Comparison of ENCODE assay signal across 17 cellular contexts in the genomic region with DNA sequence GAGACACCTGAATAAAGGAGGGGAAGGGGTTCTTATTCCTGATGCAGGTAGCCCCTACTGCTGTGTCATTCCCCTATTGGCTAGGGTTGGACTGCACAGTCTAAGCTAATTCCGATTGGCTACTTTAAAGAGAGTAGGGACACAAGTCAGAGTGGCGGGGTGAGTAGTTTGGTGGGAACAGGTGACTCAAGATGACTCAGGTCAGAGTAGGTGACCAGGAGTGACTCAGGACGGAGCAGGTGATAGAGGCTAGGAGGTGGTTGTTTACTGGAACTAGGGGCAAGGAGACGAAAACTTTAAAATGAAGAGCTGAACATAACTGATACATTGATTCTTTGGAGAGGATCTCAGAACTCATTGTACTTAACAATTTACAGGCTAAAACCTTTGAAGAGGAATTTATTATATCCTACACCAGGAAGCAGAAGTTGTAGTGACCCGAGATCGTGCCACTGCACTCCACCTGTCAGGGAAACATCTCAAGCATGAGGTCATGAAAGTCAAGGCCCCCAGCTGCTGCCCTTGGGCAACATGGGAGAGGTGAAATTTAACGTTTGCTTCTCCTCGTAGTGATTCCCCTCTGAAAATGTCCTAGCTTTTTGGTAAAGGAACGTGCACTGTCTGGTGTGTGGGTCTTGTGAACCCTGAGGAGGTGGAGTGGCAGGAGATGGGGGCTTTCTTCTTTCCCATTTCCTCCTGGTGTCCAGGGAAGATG. TPM values are rescaled to one million over a fixed set of nuclear protein-coding genes. Genes with fewer than 3 reads are reported as not detected.
DNase-seq lines count a peak whose midpoint lies in the region; FAIRE-seq and TF ChIP-seq lines count a peak whose summit lies in the region.
"Had no signal": no experiment of that assay in that cellular context is flagged by ENCODE, and none has a peak within 500 bp of the region (broad histone marks: within the 10 kb centered on the region; RNA-seq: fewer than 3 reads in every experiment).

No MANE protein-coding gene starts in this region.

- TF ChIP-seq CTCF in epithelial cell of esophagus (IDR thresholded peaks at IDR 0.05; ENCODE audit: insufficient read depth, low read depth, low read length, missing control alignments): no peak
- TF ChIP-seq CTCF in kidney (IDR thresholded peaks at IDR 0.05; ENCODE audit: borderline replicate concordance, extremely low read depth, insufficient read depth): no peak
- TF ChIP-seq CTCF in MCF 10A (IDR thresholded peaks at IDR 0.05; ENCODE audit: unreplicated experiment): no peak
- TF ChIP-seq CTCF in breast epithelium (IDR thresholded peaks at IDR 0.05): no peak

- H3K23ac ChIP-seq in trophoblast cell (ENCODE audit: low read length): no peak overlapping the region

- H3K4me1 Mint-ChIP-seq in MCF 10A (ENCODE audit: insufficient read depth, unreplicated experiment): no peaks in the 10 kb centered on the region

- H3K18ac ChIP-seq in trophoblast cell (ENCODE audit: low read length): no peak overlapping the region

- intact Hi-C loops in kidney (cut with DNase I): no loop called here
- intact Hi-C loops in MCF 10A (cut with micrococcal nuclease): no loop called here
- intact Hi-C loops in breast epithelium (cut with DNase I; ENCODE audit: low total_unique reads): no loop called here

- H3K27me3 Mint-ChIP-seq in MCF 10A (ENCODE audit: insufficient read depth, unreplicated experiment): no peaks in the 10 kb centered on the region

- H3K36me3 ChIP-seq in trophoblast cell (ENCODE audit: control insufficient read depth in 1 of 2, insufficient read depth in 2 of 2, low read length in 2 of 2) (no peaks in the 10 kb centered on the region), kidney (ENCODE audit: control insufficient read depth in 1 of 2, insufficient read depth in 2 of 2, low read length in 2 of 2) (no peaks in the 10 kb centered on the region), breast epithelium (no peaks in the 10 kb centered on the region)

- no peak overlapping the region for H2AFZ ChIP-seq in trophoblast cell (ENCODE audit: insufficient read depth, low read length, poor library complexity)

- H3K4me1 ChIP-seq in trophoblast cell (ENCODE audit: control insufficient read depth in 1 of 2, insufficient read depth in 2 of 2, low read length in 2 of 2) (peaks cover 2 to 6% of the 10 kb centered on the region in 2 experiments), kidney (ENCODE audit: control insufficient read depth in 1 of 2, insufficient read depth in 1 of 2, low read depth in 1 of 2, low read length in 2 of 2) (peaks cover 0 to 2% of the 10 kb centered on the region in 2 donors), breast epithelium (no peaks in the 10 kb centered on the region)

- H3K36me3 Mint-ChIP-seq in MCF 10A (ENCODE audit: insufficient read depth, unreplicated experiment): peaks cover 8% of the 10 kb centered on the region

- peaks cover 10% of the 10 kb centered on the region for H3K27me3 ChIP-seq in trophoblast cell (ENCODE audit: insufficient read depth, low read length)
- no peaks in the 10 kb centered on the region for H3K27me3 ChIP-seq in breast epithelium
- H3K27me3 ChIP-seq: BLaER1 treated with 17β-estradiol and CSF1 and Interleukin-3, amounts not matched to agents 10 nM and 100 nM had no signal

- H3K4me3 ChIP-seq in epithelial cell of esophagus (ENCODE audit: low read length) (no peak overlapping the region), trophoblast cell (ENCODE audit: low read depth, low read length) (no peak overlapping the region), kidney (ENCODE audit: low read length in 2 of 2) (no peak overlapping the region), breast epithelium (no peak overlapping the region)
- H3K4me3 ChIP-seq: BLaER1 treated with 17β-estradiol and CSF1 and Interleukin-3, amounts not matched to agents 10 nM and 100 nM had no signal

- H2BK120ac ChIP-seq in trophoblast cell (ENCODE audit: insufficient read depth, low read length, poor library complexity): no peak overlapping the region

- no peak overlapping the region for H4K91ac ChIP-seq in trophoblast cell (ENCODE audit: low read depth, low read length)

- H3K9me3 ChIP-seq in trophoblast cell (ENCODE audit: insufficient read depth, low read depth, low read length) (peaks cover 12% of the 10 kb centered on the region), kidney (ENCODE audit: control insufficient read depth in 1 of 2, low read length in 2 of 2) (no peaks in the 10 kb centered on the region), breast epithelium (no peaks in the 10 kb centered on the region)

- H4K12ac ChIP-seq in trophoblast cell (ENCODE audit: low read depth, low read length): no peak overlapping the region

- H2BK5ac ChIP-seq in trophoblast cell (ENCODE audit: low read depth, low read length, poor library complexity): no peak overlapping the region

- POLR2A ChIA-PET in MCF 10A (lab: Yijun Ruan, JAX): no interaction called here

- FAIRE-seq in kidney (lab: Jason Lieb, UNC): no peak

- H3K4ac ChIP-seq in trophoblast cell (ENCODE audit: low read depth, low read length): no peak overlapping the region

- no peak overlapping the region for H2AK5ac ChIP-seq in trophoblast cell (ENCODE audit: low read length)

- no CpG with 5 or more reads among the region's 9 CpGs for WGBS in trophoblast cell (ENCODE audit: extremely low coverage, insufficient coverage, insufficient read length)

- no peak overlapping the region for H3K4me2 ChIP-seq in trophoblast cell (ENCODE audit: low read length)
- H3K4me2 ChIP-seq: BLaER1 treated with 17β-estradiol and CSF1 and Interleukin-3, amounts not matched to agents 10 nM and 100 nM had no signal

- peak; percentile 6 for DNase-seq in stimulated activated CD4-positive, alpha-beta T cell treated with anti-CD3 and anti-CD28 coated beads, Interleukin-1b, Interleukin-23, amount 100 ng/mL, for 48 hours
- no peak for DNase-seq in stimulated activated CD4-positive, alpha-beta T cell treated with anti-CD3 and anti-CD28 coated beads, Interleukin-2, amount 100 ng/mL, for 24 hours
- DNase-seq in RKO (ENCODE audit: low spot score): peak; percentile 39
- DNase-seq in epithelial cell of esophagus (ENCODE audit: low read depth): peak; percentile 15
- DNase-seq in trophoblast cell: peak; percentile 67 to 82
- no peak for DNase-seq in kidney
- no peak for DNase-seq in MCF 10A (ENCODE audit: unreplicated experiment)
- no peak for DNase-seq in breast epithelium (ENCODE audit: low spot score in 2 of 2)
- DNase-seq: ACHN; CD4-positive, CD25-positive, alpha-beta regulatory T cell; DMS 273 treated with DMSO at 0.1 percent for 48 hours; DND-41; GF-D8; HCEC 1CT had no signal

- no TSS peak for BruUV-seq in MCF 10A (replicated peaks; lab: Mats Ljungman, UMichigan)

- H3K27ac ChIP-seq in trophoblast cell (ENCODE audit: low read depth, low read length): no peak overlapping the region
- H3K27ac ChIP-seq in kidney (ENCODE audit: low read depth in 2 of 2, low read length in 2 of 2): no peak overlapping the region
- no peak overlapping the region for H3K27ac ChIP-seq in breast epithelium
- H3K27ac ChIP-seq: BLaER1 treated with 17β-estradiol and CSF1 and Interleukin-3, amounts not matched to agents 10 nM and 100 nM had no signal

- TF ChIP-seq POLR2A in breast epithelium (IDR thresholded peaks at IDR 0.05): no peak

- CTCF ChIA-PET in MCF 10A (lab: Yijun Ruan, JAX): interaction anchor here (0.6 kb wide), 2 partner anchors 65 to 253 kb away, joined by 3 read pairs; no protein-coding TSS in a partner anchor

- peaks cover 15% of the 10 kb centered on the region for H3K9me3 Mint-ChIP-seq in MCF 10A (ENCODE audit: unreplicated experiment)

- H4K8ac ChIP-seq in trophoblast cell (ENCODE audit: low read depth, low read length): no peak overlapping the region

- no peak overlapping the region for H3K14ac ChIP-seq in trophoblast cell (ENCODE audit: low read length)

- no peak overlapping the region for H3K4me3 Mint-ChIP-seq in MCF 10A (ENCODE audit: unreplicated experiment)
- H3K4me3 Mint-ChIP-seq: CD4-positive, CD25-positive, alpha-beta regulatory T cell had no signal

- H3K79me1 ChIP-seq in trophoblast cell (ENCODE audit: low read length): peaks cover 4% of the 10 kb centered on the region

- H2BK12ac ChIP-seq in trophoblast cell (ENCODE audit: low read length): no peak overlapping the region

- no peak overlapping the region for H3K27ac Mint-ChIP-seq in MCF 10A (ENCODE audit: low read depth, unreplicated experiment)
- H3K27ac Mint-ChIP-seq: CD4-positive, CD25-positive, alpha-beta regulatory T cell had no signal

- H3K9ac ChIP-seq in trophoblast cell (ENCODE audit: low read length) (no peak overlapping the region), kidney (ENCODE audit: low read length in 2 of 2) (no peak overlapping the region)
- H3K9ac ChIP-seq: BLaER1 treated with 17β-estradiol and CSF1 and Interleukin-3, amounts not matched to agents 10 nM and 100 nM had no signal

- peaks cover 3% of the 10 kb centered on the region for H3K79me2 ChIP-seq in trophoblast cell (ENCODE audit: control insufficient read depth, insufficient read depth, low read length, poor library complexity)

RNA-seq across cellular contexts. Expression of a gene that starts 4.5 kb away (rescaled TPM):
- 1.5 and 1.6 TPM in 2 replicates for polyA plus RNA-seq in trophoblast cell (2013)
- 18.5 TPM for total RNA-seq in kidney
- polyA plus RNA-seq in kidney (ENCODE audit: insufficient read depth, low read depth, low replicate concordance): 43.3 TPM
- total RNA-seq in MCF 10A (2022): 0.12 TPM in 1 of 2 replicates, not detected in the other
- total RNA-seq in breast epithelium: 10 to 100 TPM; 25.6 to 65.0 (median 28.8) TPM
- total RNA-seq: CD4-positive, CD25-positive, alpha-beta regulatory T cell had no signal

RNA-seq across cellular contexts. Expression of a gene that starts 54.2 kb away (rescaled TPM):
- polyA plus RNA-seq in trophoblast cell (2013): not detected in 2 replicates
- total RNA-seq in kidney (not detected), MCF 10A (2022) (not detected in 2 replicates), breast epithelium (not detected)
- polyA plus RNA-seq in kidney (ENCODE audit: insufficient read depth, low read depth, low replicate concordance): not detected
- total RNA-seq: A172; CD4-positive, CD25-positive, alpha-beta regulatory T cell; H4 had no signal
- polyA plus RNA-seq: CD4-positive, CD25-positive, alpha-beta regulatory T cell had no signal

Comparison
In these comparisons a context has a peak if more than half of its experiments do, and no peak if none do; other contexts are left out.
1. DNase-seq: peak in stimulated activated CD4-positive, alpha-beta T cell treated with anti-CD3 and anti-CD28 coated beads, Interleukin-1b, Interleukin-23, amount 100 ng/mL, for 48 hours (single experiment), RKO (single experiment), epithelial cell of esophagus (single experiment) and trophoblast cell (2 of 2); none in stimulated activated CD4-positive, alpha-beta T cell treated with anti-CD3 and anti-CD28 coated beads, Interleukin-2, amount 100 ng/mL, for 24 hours (0 of 2), kidney (single experiment), MCF 10A (single experiment) and breast epithelium (0 of 2).
2. RNA of a gene that starts 4.5 kb away (total RNA-seq): 25.6 to 65.0 TPM in breast epithelium and 18.5 TPM in kidney (single experiment); 0.12 TPM in MCF 10A; every median in the first group is over 10 times any median in the second.